Comparison of ENCODE assay signal across 18 cellular contexts in genomic region chr7:13777242-13777641, GRCh38.
DNase-seq lines count a peak whose midpoint lies in the region; ATAC-seq, FAIRE-seq and TF ChIP-seq lines count a peak whose summit lies in the region.
"Had no signal": no experiment of that assay in that cellular context is flagged by ENCODE, and none has a peak within 500 bp of the region (broad histone marks: within the 10 kb centered on the region; RNA-seq: fewer than 3 reads in every experiment).

No MANE protein-coding gene starts in this region.

- no peak overlapping the region for H4K5ac ChIP-seq in H9 (ENCODE audit: insufficient read length, low read depth, low read length)

- H3K36me3 ChIP-seq in OCI-LY1 (ENCODE audit: insufficient read depth, low read length) = no peaks in the 10 kb centered on the region
- H3K36me3 ChIP-seq in K562 (ENCODE audit: control insufficient read depth, insufficient read depth, low read length) = no peaks in the 10 kb centered on the region

- no peak overlapping the region for H3K18ac ChIP-seq in H9 (ENCODE audit: insufficient read length, low read depth, low read length)

- no peak overlapping the region for H2BK120ac ChIP-seq in H9 (ENCODE audit: low read depth, low read length, poor library complexity, severe bottlenecking)

- no peaks in the 10 kb centered on the region for H3F3A ChIP-seq in OCI-LY1 (ENCODE audit: insufficient read depth, low read length)

- no peak overlapping the region for H3K4ac ChIP-seq in H9 (ENCODE audit: low read depth, low read length)

- FAIRE-seq in K562 (lab: Jason Lieb, UNC) = no peak
- FAIRE-seq: G401.6, GM12892, GM19239, H1 had no signal

- H3K9ac ChIP-seq in H9 (ENCODE audit: extremely low read depth, insufficient read length, low read length) = no peak overlapping the region
- no peak overlapping the region for H3K9ac ChIP-seq in OCI-LY1 (ENCODE audit: low read length)
- no peak overlapping the region for H3K9ac ChIP-seq in K562 (ENCODE audit: insufficient read depth in 1 of 2, low read depth in 2 of 2, low read length in 2 of 2)
- H3K9ac ChIP-seq: GM23248 had no signal

- in situ Hi-C loops in K562 (cut with MboI) = no loop called here

- TF ChIP-seq RAD21 in K562 (CRISPR knock-in tag; conservative IDR thresholded peaks at IDR 0.05 in 1 of 2, IDR thresholded peaks at IDR 0.05 in 1 of 2) = no peak

- no peaks in the 10 kb centered on the region for H3K36me3 Mint-ChIP-seq in H9 (ENCODE audit: insufficient read depth in 1 of 3, low read depth in 3 of 3)
- no peaks in the 10 kb centered on the region for H3K36me3 Mint-ChIP-seq in activated CD8-positive, alpha-beta T cell treated with anti-CD3 and anti-CD28 coated beads for 36 hours (ENCODE audit: low read depth)
- H3K36me3 Mint-ChIP-seq: CD4-positive, alpha-beta memory T cell had no signal

- no peaks in the 10 kb centered on the region for H3K27me3 ChIP-seq in H9 (ENCODE audit: insufficient read depth, low read length)
- no peaks in the 10 kb centered on the region for H3K27me3 ChIP-seq in OCI-LY1 (ENCODE audit: insufficient read depth, low read length)
- no peaks in the 10 kb centered on the region for H3K27me3 ChIP-seq in K562 (ENCODE audit: control insufficient read depth in 2 of 2, insufficient read depth in 2 of 2, low read length in 2 of 2)

- H2BK15ac ChIP-seq in H9 (ENCODE audit: low read depth, low read length) = no peak overlapping the region

- CTCF ChIA-PET in K562 (lab: Yijun Ruan, JAX; ENCODE audit: low intra/inter-chr PET ratio) = no interaction called here
- CTCF ChIA-PET in activated CD8-positive, alpha-beta T cell treated with anti-CD3 and anti-CD28 coated beads for 36 hours (lab: Charles Lee) = no interaction called here

- H3K27ac Mint-ChIP-seq in H9 = peak overlapping the region in 2 of 3 experiments; percentile 14 to 23; a peak in 2 of 7 replicates
- H3K27ac Mint-ChIP-seq in activated CD8-positive, alpha-beta T cell treated with anti-CD3 and anti-CD28 coated beads for 36 hours = no peak overlapping the region
- H3K27ac Mint-ChIP-seq: CD4-positive, alpha-beta memory T cell; HFFc6 had no signal

- WGBS in H9 (ENCODE audit: extremely low coverage, insufficient read length, low lambda C conversion rate) = no CpG with 5 or more reads among the region's 3 CpGs
- 0% methylated on average over 3 of the region's 3 CpGs for WGBS in K562 (ENCODE audit: insufficient coverage, low coverage, missing lambda C conversion rate)

- H2BK12ac ChIP-seq in H9 (ENCODE audit: insufficient read length, low read depth, low read length) = no peak overlapping the region

- no peak for TF ChIP-seq CTCF in H9 (conservative IDR thresholded peaks at IDR 0.05)
- no peak for TF ChIP-seq CTCF in OCI-LY1 (IDR thresholded peaks at IDR 0.05; ENCODE audit: low read length)
- TF ChIP-seq CTCF in K562 (IDR thresholded peaks at IDR 0.05 in 2 of 3, conservative IDR thresholded peaks at IDR 0.05 in 1 of 3; ENCODE audit: insufficient read depth in 2 of 3, low read depth in 1 of 3, low read length in 3 of 3) = no peak
- no peak for TF ChIP-seq CTCF in activated CD8-positive, alpha-beta T cell treated with anti-CD3 and anti-CD28 coated beads for 36 hours (IDR thresholded peaks at IDR 0.05)

- no peaks in the 10 kb centered on the region for H3K9me2 ChIP-seq in OCI-LY1 (ENCODE audit: low read depth, low read length)

- no peak overlapping the region for H3K56ac ChIP-seq in H9 (ENCODE audit: insufficient read length, low read depth, low read length)

- H4K20me1 ChIP-seq in H9 (ENCODE audit: control insufficient read depth, insufficient read depth, insufficient read length) (no peaks in the 10 kb centered on the region), OCI-LY1 (ENCODE audit: insufficient read depth, low read length) (no peaks in the 10 kb centered on the region), K562 (replicated peaks; ENCODE audit: control insufficient read depth, insufficient read depth, low read length) (no peaks in the 10 kb centered on the region)

- no peak overlapping the region for H4K91ac ChIP-seq in H9 (ENCODE audit: insufficient read length, low read depth, low read length)

- no peak for DNase-seq in H9
- DNase-seq in K562 (ENCODE audit: extremely low read depth in 1 of 4, low spot score in 3 of 4) = no peak
- no peak for DNase-seq in activated CD8-positive, alpha-beta T cell treated with anti-CD3 and anti-CD28 coated beads for 36 hours
- DNase-seq in activated gamma-delta T cell treated with Interleukin-2 at 50 U/mL for 16 hours = no peak
- DNase-seq: C1 segment of cervical spinal cord; CD4-positive, alpha-beta memory T cell; COR-L47; DMS153; DND-41; GM23248; H7; HFFc6 had no signal

- H4K8ac ChIP-seq in H9 (replicated peaks; ENCODE audit: insufficient read length, low read depth, low read length) = no peak overlapping the region

- peaks cover 20 to 35% of the 10 kb centered on the region in 2 experiments for H3K4me1 Mint-ChIP-seq in H9
- H3K4me1 Mint-ChIP-seq in activated CD8-positive, alpha-beta T cell treated with anti-CD3 and anti-CD28 coated beads for 36 hours (ENCODE audit: low read depth) = no peaks in the 10 kb centered on the region

- no peak overlapping the region for H3K23ac ChIP-seq in H9 (ENCODE audit: insufficient read length, low read depth, low read length)

- no peak for TF ChIP-seq POLR2A in K562 (conservative IDR thresholded peaks at IDR 0.05)

- no peaks in the 10 kb centered on the region for H3K9me1 ChIP-seq in K562 (ENCODE audit: control insufficient read depth, insufficient read depth, low read length)

- H2AFZ ChIP-seq in H9 (ENCODE audit: low read length) (no peak overlapping the region), OCI-LY1 (ENCODE audit: low read length) (0 out of 2 replicates have a peak overlapping the region, but pooled peaks have one; percentile 78), K562 (ENCODE audit: low read depth, low read length) (no peak overlapping the region)
- H2AFZ ChIP-seq: GM23248 had no signal

- H3T11ph ChIP-seq in H9 (ENCODE audit: low read length) = no peak overlapping the region

- no TSS peak for BruUV-seq in K562 (replicated peaks; lab: Mats Ljungman, UMichigan)

- H3K4me3 Mint-ChIP-seq in H9 = no peak overlapping the region
- H3K4me3 Mint-ChIP-seq in activated CD8-positive, alpha-beta T cell treated with anti-CD3 and anti-CD28 coated beads for 36 hours = no peak overlapping the region
- H3K4me3 Mint-ChIP-seq: CD4-positive, alpha-beta memory T cell; HFFc6 had no signal

- H3K79me2 ChIP-seq in H9 (ENCODE audit: insufficient read depth, low read length) (no peaks in the 10 kb centered on the region), OCI-LY1 (ENCODE audit: insufficient read depth, low read length) (no peaks in the 10 kb centered on the region), K562 (ENCODE audit: control insufficient read depth, insufficient read depth, low read length) (no peaks in the 10 kb centered on the region)

- 0 out of 2 replicates have a peak, but pooled peaks have one; percentile 15 for TF ChIP-seq EP300 in K562 (IDR thresholded peaks at IDR 0.05; ENCODE audit: low read length)

- H3K9me3 ChIP-seq in H9 (ENCODE audit: control insufficient read depth, low read depth, low read length) (no peaks in the 10 kb centered on the region), OCI-LY1 (ENCODE audit: low read length) (no peaks in the 10 kb centered on the region; the same call in 1 of the 2 replicates), K562 (replicated peaks; ENCODE audit: control insufficient read depth, insufficient read depth, low read depth, low read length) (no peaks in the 10 kb centered on the region)

- ATAC-seq in K562 = no peak
- ATAC-seq in GM18873 (IDR thresholded peaks at IDR 0.05; ENCODE audit: low FRiP score, unreplicated experiment) = no peak
- no peak for ATAC-seq in activated CD8-positive, alpha-beta T cell treated with anti-CD3 and anti-CD28 coated beads for 36 hours

- H3K4me3 ChIP-seq in OCI-LY1 (ENCODE audit: low read depth, low read length, poor library complexity, severe bottlenecking) (no peak overlapping the region), K562 (no peak overlapping the region)
- H3K4me3 ChIP-seq: GM23248 had no signal

- H3K4me1 ChIP-seq in H9 (ENCODE audit: insufficient read depth, low read length) (peaks cover 6% of the 10 kb centered on the region; the same call in 1 of the 2 replicates), OCI-LY1 (ENCODE audit: insufficient read depth, low read length, severe bottlenecking) (no peaks in the 10 kb centered on the region), K562 (replicated peaks in 1 of 2; ENCODE audit: control insufficient read depth in 2 of 2, insufficient read depth in 2 of 2, low read length in 2 of 2) (no peaks in the 10 kb centered on the region; a peak in 1 of 5 replicates)

- no peak overlapping the region for H3K14ac ChIP-seq in H9 (ENCODE audit: insufficient read depth, low read length)

- no peaks in the 10 kb centered on the region for H3K79me1 ChIP-seq in H9 (ENCODE audit: insufficient read depth, low read depth, low read length, poor library complexity, severe bottlenecking)

- H2AK5ac ChIP-seq in H9 (ENCODE audit: insufficient read length, low read length) = no peak overlapping the region

- H2BK20ac ChIP-seq in H9 (ENCODE audit: low read depth, low read length, poor library complexity, severe bottlenecking) = no peak overlapping the region

- no peak overlapping the region for H2BK5ac ChIP-seq in H9 (ENCODE audit: insufficient read length, low read length)

- POLR2A ChIA-PET in K562 (lab: Yijun Ruan, JAX) = no interaction called here
- POLR2A ChIA-PET in activated CD8-positive, alpha-beta T cell treated with anti-CD3 and anti-CD28 coated beads for 36 hours (lab: Charles Lee) = no interaction called here

- H3K27ac ChIP-seq in H9 (ENCODE audit: insufficient read length, low read depth, low read length) = no peak overlapping the region
- no peak overlapping the region for H3K27ac ChIP-seq in OCI-LY1 (ENCODE audit: low read depth, low read length, poor library complexity, severe bottlenecking)
- no peak overlapping the region for H3K27ac ChIP-seq in K562 (ENCODE audit: extremely low read depth, low read depth, low read length)
- H3K27ac ChIP-seq: GM23248 had no signal

- H3K23me2 ChIP-seq in H9 (ENCODE audit: insufficient read length, low read depth, low read length, poor library complexity, severe bottlenecking) = no peaks in the 10 kb centered on the region

- no peaks in the 10 kb centered on the region; a peak in 1 of 5 replicates for H3K9me3 Mint-ChIP-seq in H9
- no peaks in the 10 kb centered on the region for H3K9me3 Mint-ChIP-seq in activated CD8-positive, alpha-beta T cell treated with anti-CD3 and anti-CD28 coated beads for 36 hours
- H3K9me3 Mint-ChIP-seq: HFFc6 had no signal

- H3K4me2 ChIP-seq in H9 (ENCODE audit: insufficient read depth, insufficient read length, low read length) = no peak overlapping the region
- no peak overlapping the region for H3K4me2 ChIP-seq in OCI-LY1 (ENCODE audit: low read length)
- no peak overlapping the region for H3K4me2 ChIP-seq in K562 (ENCODE audit: insufficient read depth, low read length)

- H3K27me3 Mint-ChIP-seq in H9 (ENCODE audit: low read depth) = no peaks in the 10 kb centered on the region
- H3K27me3 Mint-ChIP-seq in activated CD8-positive, alpha-beta T cell treated with anti-CD3 and anti-CD28 coated beads for 36 hours = no peaks in the 10 kb centered on the region
- H3K27me3 Mint-ChIP-seq: CD4-positive, alpha-beta memory T cell had no signal

- intact Hi-C loops in K562 (cut with micrococcal nuclease) = no loop called here
- intact Hi-C loops in activated CD8-positive, alpha-beta T cell treated with anti-CD3 and anti-CD28 coated beads for 36 hours (cut with micrococcal nuclease) = no loop called here

TF ChIP-seq in K562, 482 proteins besides CTCF, POLR2A, EP300 and RAD21 (continues in another document):
- peak; percentile 51 to 60; a peak in 2 of 4 replicates for TF ChIP-seq TRIM24 (IDR thresholded peaks at IDR 0.05)
